11 cellular contexts compared by ENCODE assay signal in genomic region chr1:230306158-230306557, GRCh38.
A peak's percentile ranks its signal among the peaks of the same experiment; 100 is the strongest.
DNase-seq lines count a peak whose midpoint lies in the region; ATAC-seq and TF ChIP-seq lines count a peak whose summit lies in the region.
"Had no signal": no experiment of that assay in that cellular context is flagged by ENCODE, and none has a peak within 500 bp of the region (broad histone marks: within the 10 kb centered on the region; RNA-seq: fewer than 3 reads in every experiment).

No MANE protein-coding gene starts in this region.

- TF ChIP-seq RAD21 in SK-N-SH (IDR thresholded peaks at IDR 0.05; ENCODE audit: low read length), result no peak

- H3K4me3 ChIP-seq in SK-N-SH (ENCODE audit: low read depth in 2 of 2, low read length in 1 of 2), result no peak overlapping the region
- H3K4me3 ChIP-seq: BLaER1 had no signal

- ATAC-seq in natural killer cell treated with Interleukin-12 subunit alpha and Interleukin-12 subunit beta and Interleukin-15 and Interleukin-18, amount 100 ng/mL, for 72 hours, result peak; percentile 75 to 83
- ATAC-seq in natural killer cell (no peak), HG03039 (IDR thresholded peaks at IDR 0.05; ENCODE audit: unreplicated experiment) (peak; percentile 45)
- peak; percentile 71 for ATAC-seq in activated CD8-positive, alpha-beta T cell treated with anti-CD3 and anti-CD28 coated beads, Interleukin-2, amount 10 ng/mL, durations not matched to agents 7 days and 5 days

- POLR2A ChIA-PET in activated CD8-positive, alpha-beta T cell treated with anti-CD3 and anti-CD28 coated beads, Interleukin-2, amount 10 ng/mL, durations not matched to agents 7 days and 5 days (lab: Charles Lee), result no interaction called here
- POLR2A ChIA-PET in SK-N-SH (lab: Yijun Ruan, JAX), result no interaction called here

- H3K4me3 Mint-ChIP-seq in natural killer cell treated with Interleukin-12 subunit alpha and Interleukin-12 subunit beta and Interleukin-15 and Interleukin-18, amount 100 ng/mL, for 72 hours, result no peak overlapping the region
- H3K4me3 Mint-ChIP-seq in natural killer cell, result no peak overlapping the region
- no peak overlapping the region for H3K4me3 Mint-ChIP-seq in activated CD8-positive, alpha-beta T cell treated with anti-CD3 and anti-CD28 coated beads, Interleukin-2, amount 10 ng/mL, durations not matched to agents 7 days and 5 days
- H3K4me3 Mint-ChIP-seq in stimulated activated naive CD8-positive, alpha-beta T cell treated with anti-CD3 and anti-CD28 coated beads, Interleukin-15, Interleukin-2, amounts not matched to agents 100 ng/mL and 50 ng/mL, for 24 hours, result no peak overlapping the region
- H3K4me3 Mint-ChIP-seq in glutamatergic neuron (ENCODE audit: unreplicated experiment), result no peak overlapping the region

- peaks cover 10 to 14% of the 10 kb centered on the region in 2 donors for H3K4me1 Mint-ChIP-seq in natural killer cell treated with Interleukin-12 subunit alpha and Interleukin-12 subunit beta and Interleukin-15 and Interleukin-18, amount 100 ng/mL, for 72 hours (ENCODE audit: low read depth in 2 of 2)
- H3K4me1 Mint-ChIP-seq in natural killer cell (peaks cover 5% of the 10 kb centered on the region in 2 donors), glutamatergic neuron (ENCODE audit: low read depth, unreplicated experiment) (no peaks in the 10 kb centered on the region)
- peaks cover 15% of the 10 kb centered on the region for H3K4me1 Mint-ChIP-seq in activated CD8-positive, alpha-beta T cell treated with anti-CD3 and anti-CD28 coated beads, Interleukin-2, amount 10 ng/mL, durations not matched to agents 7 days and 5 days (ENCODE audit: low read depth)
- H3K4me1 Mint-ChIP-seq in stimulated activated naive CD8-positive, alpha-beta T cell treated with anti-CD3 and anti-CD28 coated beads, Interleukin-15, Interleukin-2, amounts not matched to agents 100 ng/mL and 50 ng/mL, for 24 hours (ENCODE audit: low read depth), result peaks cover 34% of the 10 kb centered on the region

- H3K79me2 ChIP-seq in SK-N-SH (ENCODE audit: insufficient read depth), result no peaks in the 10 kb centered on the region

- intact Hi-C loops in natural killer cell (cut with micrococcal nuclease), result no loop called here

- peak; percentile 37 for DNase-seq in natural killer cell treated with Interleukin-12 subunit alpha and Interleukin-12 subunit beta and Interleukin-15 and Interleukin-18, amount 100 ng/mL, for 72 hours (ENCODE audit: low spot score)
- DNase-seq in natural killer cell (no peak), SK-N-SH (no peak), glutamatergic neuron (no peak), kidney glomerular epithelial cell (lab: John Stamatoyannopoulos, UW) (no peak)
- peak; percentile 58 for DNase-seq in activated CD8-positive, alpha-beta T cell treated with anti-CD3 and anti-CD28 coated beads, Interleukin-2, amount 10 ng/mL, durations not matched to agents 7 days and 5 days
- DNase-seq: activated CD4-positive, CD25-positive, alpha-beta regulatory T cell treated with anti-CD3 and anti-CD28 coated beads, Interleukin-2, amount 50 U/mL, for 72 hours; caudate nucleus had no signal

- H3K4me2 ChIP-seq in SK-N-SH, result no peak overlapping the region
- H3K4me2 ChIP-seq: BLaER1 had no signal

- H3K36me3 Mint-ChIP-seq in natural killer cell treated with Interleukin-12 subunit alpha and Interleukin-12 subunit beta and Interleukin-15 and Interleukin-18, amount 100 ng/mL, for 72 hours, result no peaks in the 10 kb centered on the region
- H3K36me3 Mint-ChIP-seq in natural killer cell (no peaks in the 10 kb centered on the region), glutamatergic neuron (ENCODE audit: unreplicated experiment) (no peaks in the 10 kb centered on the region)
- H3K36me3 Mint-ChIP-seq in activated CD8-positive, alpha-beta T cell treated with anti-CD3 and anti-CD28 coated beads, Interleukin-2, amount 10 ng/mL, durations not matched to agents 7 days and 5 days (ENCODE audit: low read depth), result no peaks in the 10 kb centered on the region
- no peaks in the 10 kb centered on the region for H3K36me3 Mint-ChIP-seq in stimulated activated naive CD8-positive, alpha-beta T cell treated with anti-CD3 and anti-CD28 coated beads, Interleukin-15, Interleukin-2, amounts not matched to agents 100 ng/mL and 50 ng/mL, for 24 hours (ENCODE audit: low read depth)

- WGBS in SK-N-SH (ENCODE audit: low lambda C conversion rate), result 70% methylated on average over 4 of the region's 4 CpGs

- no peaks in the 10 kb centered on the region for H3K36me3 ChIP-seq in SK-N-SH (replicated peaks in 1 of 2; ENCODE audit: control insufficient read depth in 1 of 2, insufficient read depth in 2 of 2, low read length in 1 of 2)
- H3K36me3 ChIP-seq: BLaER1 had no signal

- H3K27ac ChIP-seq in SK-N-SH (ENCODE audit: low read depth in 2 of 2, low read length in 1 of 2), result no peak overlapping the region
- H3K27ac ChIP-seq: BLaER1 had no signal

- H3K9me3 ChIP-seq in SK-N-SH, result no peaks in the 10 kb centered on the region
- H3K9me3 ChIP-seq: BLaER1 had no signal

- no peaks in the 10 kb centered on the region for H3K9me2 ChIP-seq in SK-N-SH

- TF ChIP-seq CTCF in natural killer cell (IDR thresholded peaks at IDR 0.05) (no peak), SK-N-SH (IDR thresholded peaks at IDR 0.05) (no peak), glutamatergic neuron (IDR thresholded peaks at IDR 0.05; ENCODE audit: partially characterized antibody, unreplicated experiment) (no peak)

- no peaks in the 10 kb centered on the region for H4K20me1 ChIP-seq in SK-N-SH (ENCODE audit: insufficient read depth)
- H4K20me1 ChIP-seq: BLaER1 had no signal

- H3K4me1 ChIP-seq in SK-N-SH (ENCODE audit: control insufficient read depth in 1 of 2, insufficient read depth in 2 of 2, low read depth in 1 of 2, low read length in 1 of 2), result peaks cover 0 to 9% of the 10 kb centered on the region in 2 experiments; a peak in 2 of 4 replicates

- CTCF ChIA-PET in activated CD8-positive, alpha-beta T cell treated with anti-CD3 and anti-CD28 coated beads, Interleukin-2, amount 10 ng/mL, durations not matched to agents 7 days and 5 days (lab: Charles Lee), result interaction anchor here (0.7 to 4.9 kb wide), 9 partner anchors 34 to 793 kb away, joined by 3 to 24 read pairs (median 3); no protein-coding TSS in a partner anchor
- CTCF ChIA-PET in SK-N-SH (lab: Yijun Ruan, JAX), result interaction anchor here (0.6 to 3.6 kb wide), 4 partner anchors 38 to 748 kb away, joined by 3 to 17 read pairs (median 5); partner anchors contain the start of gene ABCB10

- no peak overlapping the region for H3K27ac Mint-ChIP-seq in natural killer cell treated with Interleukin-12 subunit alpha and Interleukin-12 subunit beta and Interleukin-15 and Interleukin-18, amount 100 ng/mL, for 72 hours
- H3K27ac Mint-ChIP-seq in natural killer cell (no peak overlapping the region), glutamatergic neuron (ENCODE audit: unreplicated experiment) (no peak overlapping the region)
- H3K27ac Mint-ChIP-seq in activated CD8-positive, alpha-beta T cell treated with anti-CD3 and anti-CD28 coated beads, Interleukin-2, amount 10 ng/mL, durations not matched to agents 7 days and 5 days, result no peak overlapping the region
- peak overlapping the region; percentile 40 for H3K27ac Mint-ChIP-seq in stimulated activated naive CD8-positive, alpha-beta T cell treated with anti-CD3 and anti-CD28 coated beads, Interleukin-15, Interleukin-2, amounts not matched to agents 100 ng/mL and 50 ng/mL, for 24 hours

- H3K9ac ChIP-seq in SK-N-SH, result no peak overlapping the region
- H3K9ac ChIP-seq: BLaER1 had no signal

- TF ChIP-seq EP300 in SK-N-SH (IDR thresholded peaks at IDR 0.05; ENCODE audit: borderline replicate concordance in 1 of 2, low read depth in 1 of 2, low read length in 1 of 2), result no peak

- no peaks in the 10 kb centered on the region for H3K27me3 ChIP-seq in SK-N-SH (ENCODE audit: insufficient read depth)

- no peaks in the 10 kb centered on the region for H3K9me3 Mint-ChIP-seq in natural killer cell treated with Interleukin-12 subunit alpha and Interleukin-12 subunit beta and Interleukin-15 and Interleukin-18, amount 100 ng/mL, for 72 hours
- no peaks in the 10 kb centered on the region for H3K9me3 Mint-ChIP-seq in natural killer cell
- H3K9me3 Mint-ChIP-seq in activated CD8-positive, alpha-beta T cell treated with anti-CD3 and anti-CD28 coated beads, Interleukin-2, amount 10 ng/mL, durations not matched to agents 7 days and 5 days (ENCODE audit: insufficient read depth), result no peaks in the 10 kb centered on the region
- H3K9me3 Mint-ChIP-seq in stimulated activated naive CD8-positive, alpha-beta T cell treated with anti-CD3 and anti-CD28 coated beads, Interleukin-15, Interleukin-2, amounts not matched to agents 100 ng/mL and 50 ng/mL, for 24 hours, result no peaks in the 10 kb centered on the region
- no peaks in the 10 kb centered on the region for H3K9me3 Mint-ChIP-seq in glutamatergic neuron (ENCODE audit: unreplicated experiment)

- H3K27me3 Mint-ChIP-seq in natural killer cell treated with Interleukin-12 subunit alpha and Interleukin-12 subunit beta and Interleukin-15 and Interleukin-18, amount 100 ng/mL, for 72 hours, result peaks cover 0 to 5% of the 10 kb centered on the region in 2 donors
- H3K27me3 Mint-ChIP-seq in natural killer cell (ENCODE audit: low read depth in 2 of 2), result peaks cover 0 to 7% of the 10 kb centered on the region in 2 donors
- no peaks in the 10 kb centered on the region for H3K27me3 Mint-ChIP-seq in activated CD8-positive, alpha-beta T cell treated with anti-CD3 and anti-CD28 coated beads, Interleukin-2, amount 10 ng/mL, durations not matched to agents 7 days and 5 days (ENCODE audit: low read depth)
- peaks cover 3% of the 10 kb centered on the region for H3K27me3 Mint-ChIP-seq in stimulated activated naive CD8-positive, alpha-beta T cell treated with anti-CD3 and anti-CD28 coated beads, Interleukin-15, Interleukin-2, amounts not matched to agents 100 ng/mL and 50 ng/mL, for 24 hours
- no peaks in the 10 kb centered on the region for H3K27me3 Mint-ChIP-seq in glutamatergic neuron (ENCODE audit: unreplicated experiment)

- no peak overlapping the region for H2AFZ ChIP-seq in SK-N-SH (ENCODE audit: low read depth)

- no peaks in the 10 kb centered on the region for H3F3A ChIP-seq in SK-N-SH (replicated peaks; ENCODE audit: insufficient read depth)

TF ChIP-seq in SK-N-SH, 30 proteins besides CTCF, POLR2A, EP300 and RAD21 (continues in another document):
- TF ChIP-seq RCOR1 (IDR thresholded peaks at IDR 0.05; ENCODE audit: low read length) (no peak), FOXM1 (IDR thresholded peaks at IDR 0.05; ENCODE audit: low read depth) (no peak), CHD2 (IDR thresholded peaks at IDR 0.05; ENCODE audit: low read length, partially characterized antibody) (no peak), RFX5 (IDR thresholded peaks at IDR 0.05; ENCODE audit: low read length) (no peak), GABPA (IDR thresholded peaks at IDR 0.05; ENCODE audit: low read depth) (no peak), USF1 (IDR thresholded peaks at IDR 0.05; ENCODE audit: borderline replicate concordance, low read depth) (no peak)

Comparison
In these comparisons a context has a peak if more than half of its experiments do, and no peak if none do; other contexts are left out.
1. ATAC-seq: peak in natural killer cell treated with Interleukin-12 subunit alpha and Interleukin-12 subunit beta and Interleukin-15 and Interleukin-18, amount 100 ng/mL, for 72 hours (2 of 2), HG03039 (single experiment) and activated CD8-positive, alpha-beta T cell treated with anti-CD3 and anti-CD28 coated beads, Interleukin-2, amount 10 ng/mL, durations not matched to agents 7 days and 5 days (single experiment); none in natural killer cell (0 of 3).
2. DNase-seq: peak in natural killer cell treated with Interleukin-12 subunit alpha and Interleukin-12 subunit beta and Interleukin-15 and Interleukin-18, amount 100 ng/mL, for 72 hours (single experiment) and activated CD8-positive, alpha-beta T cell treated with anti-CD3 and anti-CD28 coated beads, Interleukin-2, amount 10 ng/mL, durations not matched to agents 7 days and 5 days (single experiment); none in natural killer cell (single experiment), SK-N-SH (single experiment), glutamatergic neuron (single experiment) and kidney glomerular epithelial cell (single experiment).